In genomic region chr7:151202836-151203235, GRCh38 we compare ENCODE assay signal across 36 cellular contexts. TPM values are rescaled to one million over a fixed set of nuclear protein-coding genes. Genes with fewer than 3 reads are reported as not detected.
"Had no signal": no experiment of that assay in that cellular context is flagged by ENCODE, and none has a peak within 500 bp of the region (broad histone marks: within the 10 kb centered on the region; RNA-seq: fewer than 3 reads in every experiment).

No MANE protein-coding gene starts in this region.

- H3K27me3 ChIP-seq: MG63 had no signal

- DNase-seq: Kasumi-1, MG63, NCI-H1048, NCI-H1092 treated with DMSO at 0.1 percent for 48 hours, NCI-H1105 treated with DMSO at 0.1 percent for 48 hours, NCI-H1417, NCI-H1436, NCI-H146, NCI-H1694, NCI-H187, NCI-H1930, NCI-H2029 treated with DMSO at 0.1 percent for 48 hours, NCI-H2081 treated with DMSO at 0.1 percent for 48 hours, NCI-H2107, NCI-H2171, NCI-H226, NCI-H446 treated with DMSO at 0.1 percent for 48 hours, NCI-H510A, NCI-H524, NCI-H526, NCI-H69, NCI-H748 treated with DMSO at 0.1 percent for 48 hours, NCI-H82, PC-9, SHP77, SIG-M5, SJCRH30 had no signal

- H3K4me1 ChIP-seq: SJCRH30 had no signal

- H3K36me3 ChIP-seq: MG63, SJCRH30 had no signal

- ATAC-seq: Panc1, Right ventricle myocardium inferior, SK-N-SH treated with all-trans-retinoic acid at 6 μM for 48 hours had no signal

- H3K9me3 ChIP-seq: MG63, SJCRH30 had no signal

- H2AFZ ChIP-seq: PC-9 had no signal

- H3K27ac ChIP-seq: PC-9, RWPE1, SJCRH30, SK-N-MC had no signal

- H3K4me3 ChIP-seq: MG63, PC-9, SJCRH30, SK-N-MC had no signal

- H3K4me2 ChIP-seq: PC-9 had no signal

RNA-seq across cellular contexts. Expression of gene H2BK1, which starts 7.5 kb away (rescaled TPM):
- total RNA-seq: M059J, OCI-LY7, PC-9, Right ventricle myocardium inferior, RPMI7951, SJCRH30, SK-MEL-5 had no signal

RNA-seq across cellular contexts. Expression of gene ASB10, which starts 15.8 kb away (rescaled TPM):
- total RNA-seq: M059J, OCI-LY7, PC-9, RPMI7951, SJCRH30, SK-MEL-5 had no signal

RNA-seq across cellular contexts. Expression of gene GBX1, which starts 35.3 kb away (rescaled TPM):
- total RNA-seq: M059J, OCI-LY7, PC-9, RPMI7951, SK-MEL-5 had no signal
